In genomic region chr10:132408823-132409666, GRCh38 we compare ENCODE assay signal across 12 cellular contexts. TPM values are rescaled to one million over a fixed set of nuclear protein-coding genes. Genes with fewer than 3 reads are reported as not detected.
DNase-seq lines count a peak whose midpoint lies in the region; ATAC-seq and TF ChIP-seq lines count a peak whose summit lies in the region.
"Had no signal": no experiment of that assay in that cellular context is flagged by ENCODE, and none has a peak within 500 bp of the region (broad histone marks: within the 10 kb centered on the region; RNA-seq: fewer than 3 reads in every experiment).

No MANE protein-coding gene starts in this region.

- H4K20me1 ChIP-seq in PC-3 (ENCODE audit: low read length) = no peaks in the 10 kb centered on the region

- no peaks in the 10 kb centered on the region for H3K9me3 ChIP-seq in T-helper 17 cell (ENCODE audit: control insufficient read depth, low read length, poor library complexity, severe bottlenecking)
- H3K9me3 ChIP-seq in iPS-20b (ENCODE audit: insufficient read depth, low read depth, low read length) = no peaks in the 10 kb centered on the region
- no peaks in the 10 kb centered on the region for H3K9me3 ChIP-seq in PC-3 (ENCODE audit: low read length)
- H3K9me3 ChIP-seq: BE2C had no signal

- no peaks in the 10 kb centered on the region for H3K36me3 ChIP-seq in iPS-20b (ENCODE audit: insufficient read depth, low read depth, low read length)
- H3K36me3 ChIP-seq in rectal smooth muscle tissue (ENCODE audit: control insufficient read depth, insufficient read depth, low read length) = peaks cover 10% of the 10 kb centered on the region
- no peaks in the 10 kb centered on the region; the same call in 1 of the 2 replicates for H3K36me3 ChIP-seq in PC-3 (ENCODE audit: low read depth, low read length)

- H3K27me3 ChIP-seq in iPS-20b (ENCODE audit: insufficient read depth, low read length) (no peaks in the 10 kb centered on the region), rectal smooth muscle tissue (ENCODE audit: control insufficient read depth, insufficient read depth, low read length) (no peaks in the 10 kb centered on the region), PC-3 (ENCODE audit: low read length) (no peaks in the 10 kb centered on the region)
- H3K27me3 ChIP-seq: BE2C had no signal

- H3K27ac ChIP-seq in C4-2B (peak overlapping the region; percentile 99), iPS-20b (ENCODE audit: low read length) (peak overlapping the region; percentile 57), rectal smooth muscle tissue (ENCODE audit: low read depth, low read length) (peak overlapping the region; percentile 81), PC-3 (ENCODE audit: low read length) (no peak overlapping the region)

- no peak overlapping the region for H3K4me2 ChIP-seq in PC-3 (ENCODE audit: low read length)

- H3K9ac ChIP-seq in iPS-20b (ENCODE audit: low read depth, low read length) (peak overlapping the region; percentile 51), rectal smooth muscle tissue (ENCODE audit: low read length) (peak overlapping the region; percentile 18), PC-3 (ENCODE audit: low read length) (no peak overlapping the region)

- H3F3A ChIP-seq in PC-3 (ENCODE audit: low read length, unreplicated experiment) = no peaks in the 10 kb centered on the region

- H3K27ac Mint-ChIP-seq in T-helper 17 cell = peak overlapping the region; percentile 70
- H3K27ac Mint-ChIP-seq: activated CD4-positive, alpha-beta T cell treated with anti-CD3 and anti-CD28 coated beads for 36 hours had no signal

- no TSS peak for BruUV-seq in PC-3 (replicated peaks; lab: Mats Ljungman, UMichigan)

- no peak overlapping the region for H3K4me3 ChIP-seq in iPS-20b (ENCODE audit: low read length)
- peak overlapping the region; percentile 52 for H3K4me3 ChIP-seq in rectal smooth muscle tissue (ENCODE audit: low read length)
- H3K4me3 ChIP-seq in PC-3 (ENCODE audit: low read length) = no peak overlapping the region

- H3K9me2 ChIP-seq in PC-3 (replicated peaks; ENCODE audit: low read length) = no peaks in the 10 kb centered on the region

- H2AFZ ChIP-seq in PC-3 (ENCODE audit: low read length) = no peak overlapping the region

- TF ChIP-seq CTCF in C4-2B (conservative IDR thresholded peaks at IDR 0.05) (no peak), PC-3 (conservative IDR thresholded peaks at IDR 0.05; ENCODE audit: low read depth, low read length) (no peak)

- peaks cover 67% of the 10 kb centered on the region for H3K79me2 ChIP-seq in PC-3 (ENCODE audit: low read length)

- no peak for DNase-seq in T-helper 17 cell
- DNase-seq in NCI-H2227 (lab: John Stamatoyannopoulos, UW; ENCODE audit: unreplicated experiment) = no peak
- DNase-seq in NCI-H1092 treated with DMSO at 0.1 percent for 48 hours (lab: John Stamatoyannopoulos, UW) = no peak
- DNase-seq in putamen (ENCODE audit: low spot score) = no peak
- no peak for DNase-seq in PC-3
- DNase-seq: BE2C; NCI-H526 treated with DMSO at 0.1 percent for 48 hours; stimulated activated CD4-positive, alpha-beta T cell treated with anti-CD3 and anti-CD28 coated beads, Interleukin-12 subunit alpha, Interleukin-12 subunit beta, amount 100 ng/mL, for 4 hours had no signal

- intact Hi-C loops in PC-3 (cut with micrococcal nuclease) = no loop called here

- ATAC-seq in T-helper 17 cell (no peak), PC-3 (no peak)

- H3K4me1 Mint-ChIP-seq in T-helper 17 cell = peaks cover 10% of the 10 kb centered on the region

- CTCF ChIA-PET in PC-3 (lab: Charles Lee) = no interaction called here

- H3K27me3 Mint-ChIP-seq in T-helper 17 cell = no peaks in the 10 kb centered on the region
- H3K27me3 Mint-ChIP-seq: activated CD4-positive, alpha-beta T cell treated with anti-CD3 and anti-CD28 coated beads for 36 hours had no signal

- H3K36me3 Mint-ChIP-seq in T-helper 17 cell (ENCODE audit: low read depth) = no peaks in the 10 kb centered on the region

- H3K4me1 ChIP-seq in iPS-20b (ENCODE audit: insufficient read depth, low read length) (peaks cover 15% of the 10 kb centered on the region), rectal smooth muscle tissue (ENCODE audit: control insufficient read depth, insufficient read depth, low read length) (peaks cover 37% of the 10 kb centered on the region), PC-3 (ENCODE audit: insufficient read depth, low read length) (peaks cover 23% of the 10 kb centered on the region)

- no peak overlapping the region for H3K4me3 Mint-ChIP-seq in T-helper 17 cell
- H3K4me3 Mint-ChIP-seq: activated CD4-positive, alpha-beta T cell treated with anti-CD3 and anti-CD28 coated beads for 36 hours had no signal

- POLR2A ChIA-PET in PC-3 (lab: Charles Lee; ENCODE audit: unreplicated experiment) = no interaction called here

RNA-seq across cellular contexts. Expression of gene PWWP2B, which starts 12.0 kb away (rescaled TPM):
- 10 to 100 TPM; 15.7 to 16.7 TPM for total RNA-seq in T-helper 17 cell
- 24.5 and 41.5 TPM in 2 replicates for total RNA-seq in PC-3 (2014; rRNA removed)
